8 cellular contexts compared by ENCODE assay signal in the genomic region with DNA sequence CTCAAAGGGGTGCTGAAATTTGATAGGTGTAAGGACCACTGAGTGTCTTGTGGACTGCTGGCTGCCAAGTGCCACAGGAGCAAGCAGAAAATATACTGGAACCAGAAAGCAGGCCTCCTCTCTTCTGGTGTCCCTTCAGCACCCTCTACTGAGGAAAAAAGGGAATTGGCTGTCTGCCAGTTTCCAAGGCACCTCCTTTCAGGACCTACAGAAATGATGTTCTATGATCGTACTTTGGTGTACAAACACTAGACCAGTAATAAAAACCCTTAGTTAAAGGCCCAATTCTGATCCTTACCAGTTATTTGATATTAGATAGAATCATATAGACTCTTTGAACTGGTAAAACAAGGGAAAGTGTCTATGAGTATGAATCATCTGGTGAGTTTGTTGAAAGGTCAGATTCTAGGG. TPM values are rescaled to one million over a fixed set of nuclear protein-coding genes. Genes with fewer than 3 reads are reported as not detected.
DNase-seq lines count a peak whose midpoint lies in the region; ATAC-seq lines count a peak whose summit lies in the region.

No MANE protein-coding gene starts in this region.

- H3K4me3 Mint-ChIP-seq in activated CD8-positive, alpha-beta T cell treated with anti-CD3 and anti-CD28 coated beads, Interleukin-2, amount 10 ng/mL, durations not matched to agents 7 days and 5 days = no peak overlapping the region

- no peak overlapping the region for H2BK5ac ChIP-seq in neuronal stem cell (ENCODE audit: low read length)

- no peak overlapping the region for H2AK5ac ChIP-seq in neuronal stem cell (ENCODE audit: low read depth, low read length)

- no peak overlapping the region for H2BK120ac ChIP-seq in neuronal stem cell (ENCODE audit: low read depth, low read length)

- H3K4me3 ChIP-seq in neuronal stem cell (ENCODE audit: low read length in 2 of 2) = no peak overlapping the region

- H3K9me3 Mint-ChIP-seq in activated CD8-positive, alpha-beta T cell treated with anti-CD3 and anti-CD28 coated beads, Interleukin-2, amount 10 ng/mL, durations not matched to agents 7 days and 5 days (ENCODE audit: insufficient read depth) = no peaks in the 10 kb centered on the region

- no peak overlapping the region for H3K4ac ChIP-seq in neuronal stem cell (ENCODE audit: low read length)

- no peaks in the 10 kb centered on the region for H3K4me1 Mint-ChIP-seq in activated CD8-positive, alpha-beta T cell treated with anti-CD3 and anti-CD28 coated beads, Interleukin-2, amount 10 ng/mL, durations not matched to agents 7 days and 5 days (ENCODE audit: low read depth)

- H3K36me3 Mint-ChIP-seq in activated CD8-positive, alpha-beta T cell treated with anti-CD3 and anti-CD28 coated beads, Interleukin-2, amount 10 ng/mL, durations not matched to agents 7 days and 5 days (ENCODE audit: low read depth) = peaks cover 21% of the 10 kb centered on the region

- no peak overlapping the region for H3K27ac Mint-ChIP-seq in activated CD8-positive, alpha-beta T cell treated with anti-CD3 and anti-CD28 coated beads, Interleukin-2, amount 10 ng/mL, durations not matched to agents 7 days and 5 days

- no CpG with 5 or more reads among the region's 1 CpG for WGBS in neuronal stem cell (ENCODE audit: extremely low coverage in 2 of 2, insufficient read length in 2 of 2, insufficient replicate concordance in 1 of 2), 2 donors

- H2BK15ac ChIP-seq in neuronal stem cell (ENCODE audit: low read length) = no peak overlapping the region

- no peaks in the 10 kb centered on the region for H3K27me3 ChIP-seq in neuronal stem cell (ENCODE audit: control insufficient read depth in 3 of 3, insufficient read depth in 3 of 3, low read depth in 1 of 3, low read length in 3 of 3)

- no peak overlapping the region for H3K18ac ChIP-seq in neuronal stem cell (ENCODE audit: low read length)

- peak; percentile 72 for ATAC-seq in activated CD8-positive, alpha-beta T cell treated with anti-CD3 and anti-CD28 coated beads, Interleukin-2, amount 10 ng/mL, durations not matched to agents 7 days and 5 days
- ATAC-seq in GM18519 (IDR thresholded peaks at IDR 0.05; ENCODE audit: low FRiP score, unreplicated experiment) (no peak), HG02759 (IDR thresholded peaks at IDR 0.05; ENCODE audit: unreplicated experiment) (no peak)

- CTCF ChIA-PET in activated CD8-positive, alpha-beta T cell treated with anti-CD3 and anti-CD28 coated beads, Interleukin-2, amount 10 ng/mL, durations not matched to agents 7 days and 5 days (lab: Charles Lee) = interaction anchor here (0.7 to 1.6 kb wide), 4 partner anchors 17 to 216 kb away, joined by 3 to 7 read pairs (median 3); no protein-coding TSS in a partner anchor

- no peak overlapping the region for H4K91ac ChIP-seq in neuronal stem cell (ENCODE audit: low read depth, low read length, poor library complexity)

- no peak overlapping the region for H2BK12ac ChIP-seq in neuronal stem cell (ENCODE audit: low read length)

- H3K14ac ChIP-seq in neuronal stem cell (ENCODE audit: low read length) = no peak overlapping the region

- H4K8ac ChIP-seq in neuronal stem cell (ENCODE audit: low read depth, low read length) = no peak overlapping the region

- peaks cover 7 to 80% of the 10 kb centered on the region in 2 donors for H3K36me3 ChIP-seq in neuronal stem cell (replicated peaks in 1 of 2; ENCODE audit: control insufficient read depth in 2 of 2, insufficient read depth in 2 of 2, low read length in 2 of 2)

- no peaks in the 10 kb centered on the region for H3K27me3 Mint-ChIP-seq in activated CD8-positive, alpha-beta T cell treated with anti-CD3 and anti-CD28 coated beads, Interleukin-2, amount 10 ng/mL, durations not matched to agents 7 days and 5 days (ENCODE audit: low read depth)

- H3K23ac ChIP-seq in neuronal stem cell (ENCODE audit: low read depth, low read length, poor library complexity) = no peak overlapping the region

- no peak overlapping the region for H3K4me2 ChIP-seq in neuronal stem cell (ENCODE audit: insufficient read depth, low read length, poor library complexity, severe bottlenecking)

- H3K4me1 ChIP-seq in neuronal stem cell (ENCODE audit: control insufficient read depth in 2 of 2, insufficient read depth in 1 of 2, low read depth in 1 of 2, low read length in 2 of 2) = no peaks in the 10 kb centered on the region

- H3K27ac ChIP-seq in neuronal stem cell (replicated peaks; ENCODE audit: low read length) = no peak overlapping the region

- no peak overlapping the region for H2AFZ ChIP-seq in neuronal stem cell (ENCODE audit: low read length)

- POLR2A ChIA-PET in activated CD8-positive, alpha-beta T cell treated with anti-CD3 and anti-CD28 coated beads, Interleukin-2, amount 10 ng/mL, durations not matched to agents 7 days and 5 days (lab: Charles Lee) = no interaction called here

- no peak overlapping the region for H3K9ac ChIP-seq in neuronal stem cell (ENCODE audit: low read depth, low read length, poor library complexity)

- peak; percentile 72 for DNase-seq in DMS153 treated with DMSO at 0.1 percent for 48 hours (lab: John Stamatoyannopoulos, UW; ENCODE audit: unreplicated experiment)
- peak; percentile 90 for DNase-seq in HT-29 (ENCODE audit: low spot score)
- peak; percentile 91 for DNase-seq in NCI-H82 (lab: John Stamatoyannopoulos, UW)
- peak; percentile 66 for DNase-seq in activated CD8-positive, alpha-beta T cell treated with anti-CD3 and anti-CD28 coated beads, Interleukin-2, amount 10 ng/mL, durations not matched to agents 7 days and 5 days
- peak; percentile 68 for DNase-seq in fibroblast of the conjunctiva (ENCODE audit: low read depth)
- DNase-seq in neuronal stem cell (ENCODE audit: low spot score) = peak; percentile 20

- H3K79me1 ChIP-seq in neuronal stem cell (ENCODE audit: low read depth, low read length) = peaks cover 3% of the 10 kb centered on the region

- no peaks in the 10 kb centered on the region for H3K9me3 ChIP-seq in neuronal stem cell (replicated peaks in 1 of 2; ENCODE audit: control insufficient read depth in 2 of 2, insufficient read depth in 1 of 2, low read depth in 1 of 2, low read length in 2 of 2)

RNA-seq across cellular contexts. Expression of a gene that starts 35.8 kb away (rescaled TPM):
- total RNA-seq in HT-29 (2014; rRNA removed; shearing (Covaris generic)) = 7.4 and 10.2 TPM in 2 replicates
- 10 to 100 TPM; 13.0 to 16.3 TPM for total RNA-seq in activated CD8-positive, alpha-beta T cell treated with anti-CD3 and anti-CD28 coated beads, Interleukin-2, amount 10 ng/mL, durations not matched to agents 7 days and 5 days
- polyA plus RNA-seq in neuronal stem cell (2013, experiment 1 of 2) = 10.3 TPM
- 9.3 TPM for polyA plus RNA-seq in neuronal stem cell (2013, experiment 2 of 2)

RNA-seq across cellular contexts. Expression of a gene that starts 41.8 kb away (rescaled TPM):
- total RNA-seq in HT-29 (2014; rRNA removed; shearing (Covaris generic)) = 11.3 and 13.1 TPM in 2 replicates
- total RNA-seq in activated CD8-positive, alpha-beta T cell treated with anti-CD3 and anti-CD28 coated beads, Interleukin-2, amount 10 ng/mL, durations not matched to agents 7 days and 5 days = 10 to 100 TPM; 20.4 to 21.2 TPM
- polyA plus RNA-seq in neuronal stem cell (2013, experiment 1 of 2) = 13.7 TPM
- polyA plus RNA-seq in neuronal stem cell (2013, experiment 2 of 2) = 13.8 TPM

Comparison
In these comparisons a context has a peak if more than half of its experiments do, and no peak if none do; other contexts are left out.
1. DNase-seq: peak in every context shown above with its lines; median percentile 91 in NCI-H82; 90 in HT-29; 72 in DMS153 treated with DMSO at 0.1 percent for 48 hours; 68 in fibroblast of the conjunctiva; 66 in activated CD8-positive, alpha-beta T cell treated with anti-CD3 and anti-CD28 coated beads, Interleukin-2, amount 10 ng/mL, durations not matched to agents 7 days and 5 days; 20 in neuronal stem cell.